ENCODE assay signal across 8 cellular contexts in the genomic region with DNA sequence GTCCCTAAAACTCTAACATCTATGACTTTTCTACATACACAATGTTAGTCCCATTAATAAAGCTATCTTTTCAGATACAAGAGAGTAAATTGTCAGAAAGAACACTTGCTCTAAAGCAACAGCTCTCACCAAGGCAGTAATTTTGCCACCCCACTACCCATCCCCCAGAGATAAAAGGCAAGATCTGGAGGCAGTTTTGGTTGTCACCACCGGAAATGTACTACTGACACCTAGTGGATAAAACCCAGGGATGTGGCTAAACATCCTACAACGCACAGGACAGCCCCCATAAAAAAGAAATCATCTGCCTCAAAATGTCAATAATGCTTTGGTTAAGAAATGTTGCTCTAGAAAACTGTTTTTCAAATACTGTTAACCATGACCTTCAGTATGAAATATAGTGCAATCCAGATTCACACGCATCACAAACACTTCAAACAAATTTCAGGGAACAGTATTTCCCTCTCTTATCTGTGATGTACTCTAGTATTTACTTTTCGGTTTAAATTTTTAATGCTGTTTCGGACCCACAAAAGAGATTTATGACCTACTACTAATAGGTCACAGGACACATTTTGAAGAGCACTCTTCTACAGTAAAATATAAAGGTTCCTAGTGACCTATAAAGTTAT. TPM values are rescaled to one million over a fixed set of nuclear protein-coding genes. Genes with fewer than 3 reads are reported as not detected.
A peak's percentile ranks its signal among the peaks of the same experiment; 100 is the strongest.
DNase-seq lines count a peak whose midpoint lies in the region; ATAC-seq, FAIRE-seq and TF ChIP-seq lines count a peak whose summit lies in the region.

No MANE protein-coding gene starts in this region.

- peak; percentile 68 for FAIRE-seq in GM12892 (lab: Jason Lieb, UNC)

- DNase-seq in GM12892 (ENCODE audit: insufficient read length) (no peak), NCI-H2196 (lab: John Stamatoyannopoulos, UW; ENCODE audit: unreplicated experiment) (peak; percentile 67), WERI-Rb-1 (peak; percentile 64), colonic mucosa (peak; percentile 52), lung microvascular endothelial cell (ENCODE audit: low read depth in 2 of 2) (peak; percentile 54 to 56)
- peak; percentile 26 to 34 for DNase-seq in stimulated activated CD8-positive, alpha-beta memory T cell treated with anti-CD3 and anti-CD28 coated beads, Interleukin-7, amount 100 ng/mL, for 1 hour (ENCODE audit: low read depth in 2 of 2)

- TF ChIP-seq CTCF in 22Rv1 (IDR thresholded peaks at IDR 0.05) (peak; percentile 83), WERI-Rb-1 (IDR thresholded peaks at IDR 0.05; ENCODE audit: low read depth, low read length) (peak; percentile 79), colonic mucosa (IDR thresholded peaks at IDR 0.05) (peak; percentile 62)

- intact Hi-C loops in colonic mucosa (cut with DNase I), result loop anchor here (10.0 kb wide), 1 partner anchor 165 kb away; no protein-coding TSS in a partner anchor

- H3K9ac ChIP-seq in colonic mucosa (ENCODE audit: low read depth in 2 of 2, low read length in 2 of 2), result no peak overlapping the region

- no peak for TF ChIP-seq POLR2A in GM12892 (IDR thresholded peaks at IDR 0.05; ENCODE audit: low read depth, low read length)

- H3K36me3 ChIP-seq in WERI-Rb-1 (no peaks in the 10 kb centered on the region), colonic mucosa (no peaks in the 10 kb centered on the region)

- H3K4me3 ChIP-seq in WERI-Rb-1 (ENCODE audit: low read depth, low read length) (no peak overlapping the region), colonic mucosa (no peak overlapping the region)

- H3K27ac ChIP-seq in 22Rv1 (no peak overlapping the region), WERI-Rb-1 (peak overlapping the region; percentile 7; the same call in 1 of the 2 replicates), colonic mucosa (no peak overlapping the region)

- no peaks in the 10 kb centered on the region for H3K9me3 ChIP-seq in WERI-Rb-1 (ENCODE audit: severe bottlenecking)
- no peaks in the 10 kb centered on the region for H3K9me3 ChIP-seq in colonic mucosa

- H3K27me3 ChIP-seq in WERI-Rb-1 (ENCODE audit: insufficient read depth, low read depth, severe bottlenecking) (no peaks in the 10 kb centered on the region), colonic mucosa (no peaks in the 10 kb centered on the region)

- peaks cover 8% of the 10 kb centered on the region for H3K4me1 ChIP-seq in colonic mucosa

- peak; percentile 32 for ATAC-seq in HG03045 (IDR thresholded peaks at IDR 0.05; ENCODE audit: unreplicated experiment)

RNA-seq across cellular contexts. Expression of a gene that starts 5.1 kb away (rescaled TPM):
- polyA plus RNA-seq in GM12892 (2012; ENCODE audit: missing spikeins), result 20.0 TPM
- total RNA-seq in colonic mucosa, result 10 to 100 TPM; 43.4 to 52.1 TPM
- 68.4 and 97.8 TPM in 2 replicates for total RNA-seq in lung microvascular endothelial cell

RNA-seq across cellular contexts. Expression of a gene that starts 31.6 kb away (rescaled TPM):
- polyA plus RNA-seq in GM12892 (2012; ENCODE audit: missing spikeins), result 16.8 TPM
- 10 to 100 TPM; 27.3 to 32.2 TPM for total RNA-seq in colonic mucosa
- total RNA-seq in lung microvascular endothelial cell, result 19.2 and 28.4 TPM in 2 replicates

RNA-seq across cellular contexts. Expression of a gene that starts 52.8 kb away (rescaled TPM):
- polyA plus RNA-seq in GM12892 (2012; ENCODE audit: missing spikeins), result not detected
- total RNA-seq in colonic mucosa, result 10 to 100 TPM in 1 of 2 donors, 1 to 10 TPM in 1; 9.2 to 12.4 TPM
- total RNA-seq in lung microvascular endothelial cell, result 44.7 and 59.3 TPM in 2 replicates
